In the genomic region with DNA sequence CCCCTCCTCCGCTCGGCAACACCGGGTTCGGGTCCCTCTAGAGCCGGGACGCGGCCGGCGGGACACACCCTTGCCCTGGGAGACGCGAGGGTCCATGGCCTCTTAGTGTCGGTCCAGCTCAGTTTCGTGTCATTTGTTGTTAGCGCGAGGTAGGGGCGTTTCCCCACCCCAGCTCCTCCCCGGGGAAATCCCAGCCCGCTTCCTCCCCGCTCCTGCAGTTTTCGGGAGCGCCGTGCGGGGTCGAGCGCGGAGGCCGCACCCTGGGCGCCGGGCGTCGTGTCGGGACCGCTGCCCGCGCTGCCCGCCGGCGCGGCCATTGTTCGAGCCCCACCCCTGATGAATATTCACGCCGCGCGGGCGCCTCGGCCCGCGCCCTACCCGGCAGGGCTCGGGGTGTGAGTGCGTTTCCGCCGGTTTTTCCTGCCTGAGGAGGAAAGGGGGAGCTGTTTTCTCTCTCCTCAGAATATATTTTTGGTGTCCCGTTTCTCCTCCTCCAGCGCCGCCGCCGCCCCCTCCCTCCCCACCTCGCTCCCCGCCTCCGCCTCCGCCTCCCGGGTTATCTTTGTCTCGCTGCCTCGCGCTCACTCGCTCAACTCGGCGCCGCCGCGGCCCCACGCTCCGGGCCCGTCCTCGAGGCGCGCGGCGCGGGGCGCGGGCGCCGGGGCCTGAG, we compare ENCODE assay signal across 1 cellular context.
TF ChIP-seq lines count a peak whose summit lies in the region.

Gene MAP4K4, plus strand, starts transcription at position 584 of the 670 bp plus-strand sequence. CDS start 374 bp downstream, outside the sequence.

TF ChIP-seq in SK-N-SH, 30 proteins besides CTCF, POLR2A, EP300 and RAD21 (continued from another document):
- no peak for TF ChIP-seq NRF1 (IDR thresholded peaks at IDR 0.05; ENCODE audit: low read depth, low read length)
- no peak for TF ChIP-seq GABPA (IDR thresholded peaks at IDR 0.05; ENCODE audit: low read depth)
- TF ChIP-seq, protein P1, sequence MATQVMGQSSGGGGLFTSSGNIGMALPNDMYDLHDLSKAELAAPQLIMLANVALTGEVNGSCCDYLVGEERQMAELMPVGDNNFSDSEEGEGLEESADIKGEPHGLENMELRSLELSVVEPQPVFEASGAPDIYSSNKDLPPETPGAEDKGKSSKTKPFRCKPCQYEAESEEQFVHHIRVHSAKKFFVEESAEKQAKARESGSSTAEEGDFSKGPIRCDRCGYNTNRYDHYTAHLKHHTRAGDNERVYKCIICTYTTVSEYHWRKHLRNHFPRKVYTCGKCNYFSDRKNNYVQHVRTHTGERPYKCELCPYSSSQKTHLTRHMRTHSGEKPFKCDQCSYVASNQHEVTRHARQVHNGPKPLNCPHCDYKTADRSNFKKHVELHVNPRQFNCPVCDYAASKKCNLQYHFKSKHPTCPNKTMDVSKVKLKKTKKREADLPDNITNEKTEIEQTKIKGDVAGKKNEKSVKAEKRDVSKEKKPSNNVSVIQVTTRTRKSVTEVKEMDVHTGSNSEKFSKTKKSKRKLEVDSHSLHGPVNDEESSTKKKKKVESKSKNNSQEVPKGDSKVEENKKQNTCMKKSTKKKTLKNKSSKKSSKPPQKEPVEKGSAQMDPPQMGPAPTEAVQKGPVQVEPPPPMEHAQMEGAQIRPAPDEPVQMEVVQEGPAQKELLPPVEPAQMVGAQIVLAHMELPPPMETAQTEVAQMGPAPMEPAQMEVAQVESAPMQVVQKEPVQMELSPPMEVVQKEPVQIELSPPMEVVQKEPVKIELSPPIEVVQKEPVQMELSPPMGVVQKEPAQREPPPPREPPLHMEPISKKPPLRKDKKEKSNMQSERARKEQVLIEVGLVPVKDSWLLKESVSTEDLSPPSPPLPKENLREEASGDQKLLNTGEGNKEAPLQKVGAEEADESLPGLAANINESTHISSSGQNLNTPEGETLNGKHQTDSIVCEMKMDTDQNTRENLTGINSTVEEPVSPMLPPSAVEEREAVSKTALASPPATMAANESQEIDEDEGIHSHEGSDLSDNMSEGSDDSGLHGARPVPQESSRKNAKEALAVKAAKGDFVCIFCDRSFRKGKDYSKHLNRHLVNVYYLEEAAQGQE (IDR thresholded peaks at IDR 0.05; ENCODE audit: low read depth, low read length): peak; percentile 40; the same call in 1 of the 2 replicates
- TF ChIP-seq FOSL2 (IDR thresholded peaks at IDR 0.05; ENCODE audit: borderline replicate concordance, low read depth): no peak
- TF ChIP-seq JUND (IDR thresholded peaks at IDR 0.05): no peak
- TF ChIP-seq RXRA (IDR thresholded peaks at IDR 0.05; ENCODE audit: borderline replicate concordance, low read depth): no peak; the same call in 1 of the 2 replicates
- no peak for TF ChIP-seq MEF2A (IDR thresholded peaks at IDR 0.05; ENCODE audit: borderline replicate concordance, low read depth)
- no peak for TF ChIP-seq MXI1 (IDR thresholded peaks at IDR 0.05; ENCODE audit: low read depth, low read length)
- TF ChIP-seq, protein P2, sequence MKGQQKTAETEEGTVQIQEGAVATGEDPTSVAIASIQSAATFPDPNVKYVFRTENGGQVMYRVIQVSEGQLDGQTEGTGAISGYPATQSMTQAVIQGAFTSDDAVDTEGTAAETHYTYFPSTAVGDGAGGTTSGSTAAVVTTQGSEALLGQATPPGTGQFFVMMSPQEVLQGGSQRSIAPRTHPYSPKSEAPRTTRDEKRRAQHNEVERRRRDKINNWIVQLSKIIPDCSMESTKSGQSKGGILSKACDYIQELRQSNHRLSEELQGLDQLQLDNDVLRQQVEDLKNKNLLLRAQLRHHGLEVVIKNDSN (IDR thresholded peaks at IDR 0.05; ENCODE audit: borderline replicate concordance, low read depth): no peak
- TF ChIP-seq NFIC (IDR thresholded peaks at IDR 0.05; ENCODE audit: borderline replicate concordance): no peak
- TF ChIP-seq, protein P3, sequence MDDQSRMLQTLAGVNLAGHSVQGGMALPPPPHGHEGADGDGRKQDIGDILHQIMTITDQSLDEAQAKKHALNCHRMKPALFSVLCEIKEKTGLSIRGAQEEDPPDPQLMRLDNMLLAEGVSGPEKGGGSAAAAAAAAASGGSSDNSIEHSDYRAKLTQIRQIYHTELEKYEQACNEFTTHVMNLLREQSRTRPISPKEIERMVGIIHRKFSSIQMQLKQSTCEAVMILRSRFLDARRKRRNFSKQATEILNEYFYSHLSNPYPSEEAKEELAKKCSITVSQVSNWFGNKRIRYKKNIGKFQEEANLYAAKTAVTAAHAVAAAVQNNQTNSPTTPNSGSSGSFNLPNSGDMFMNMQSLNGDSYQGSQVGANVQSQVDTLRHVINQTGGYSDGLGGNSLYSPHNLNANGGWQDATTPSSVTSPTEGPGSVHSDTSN (IDR thresholded peaks at IDR 0.05): no peak
- TF ChIP-seq SIN3A (IDR thresholded peaks at IDR 0.05; ENCODE audit: borderline replicate concordance, low read depth, low read length): peak; percentile 66; the same call in 1 of the 2 replicates
- peak; percentile 62; the same call in 1 of the 2 replicates for TF ChIP-seq TAF1 (IDR thresholded peaks at IDR 0.05; ENCODE audit: borderline replicate concordance, low read depth, low read length)
- no peak for TF ChIP-seq CHD2 (IDR thresholded peaks at IDR 0.05; ENCODE audit: low read length, partially characterized antibody)
- TF ChIP-seq TCF12 (IDR thresholded peaks at IDR 0.05): no peak
- peak; percentile 3; the same call in 1 of the 2 replicates for TF ChIP-seq SMC3 (IDR thresholded peaks at IDR 0.05; ENCODE audit: low read depth, low read length)
- 0 out of 2 replicates have a peak, but pooled peaks have one; percentile 57 for TF ChIP-seq RFX5 (IDR thresholded peaks at IDR 0.05; ENCODE audit: low read length)
